8 cellular contexts compared by ENCODE assay signal in genomic region chr19:14689598-14690503, GRCh38.
DNase-seq lines count a peak whose midpoint lies in the region; TF ChIP-seq lines count a peak whose summit lies in the region.

ZNF333 (plus strand) TSS chr19:14690048; CDS start chr19:14693492, 3,444 bp downstream.

- H3K9me3 ChIP-seq in SK-N-MC (ENCODE audit: low read depth, low read length): no peaks in the 10 kb centered on the region

- TF ChIP-seq CTCF in HFF-Myc (IDR thresholded peaks at IDR 0.05; ENCODE audit: low read depth, low read length, missing control alignments): no peak

- H3K36me3 ChIP-seq in SK-N-MC (ENCODE audit: insufficient read depth, low read length): peaks cover 1% of the 10 kb centered on the region; the same call in 1 of the 2 replicates

- peak; percentile 67 for DNase-seq in GM04504 (ENCODE audit: low read depth)
- peak; percentile 49 for DNase-seq in HFF-Myc (ENCODE audit: extremely low read depth, low read depth)
- DNase-seq in NAMALWA (ENCODE audit: low spot score): peak; percentile 93
- DNase-seq in SK-N-MC (ENCODE audit: low read depth, low spot score): peak; percentile 73
- DNase-seq in activated naive CD4-positive, alpha-beta T cell treated with anti-CD3 and anti-CD28 coated beads, Interleukin-2, amount 50 U/mL, for 16 hours: peak; percentile 99
- DNase-seq in globus pallidus (ENCODE audit: low spot score): peak; percentile 92
- DNase-seq in nucleus accumbens (lab: John Stamatoyannopoulos, UW): peak; percentile 47 to 98 (median 92)
- peak; percentile 82 for DNase-seq in superior temporal gyrus (ENCODE audit: extremely low spot score)

- H3K27ac ChIP-seq in SK-N-MC: peak within 1 kb of the TSS; percentile 99

- peak within 1 kb of the TSS; percentile 62 for H3K4me3 ChIP-seq in HFF-Myc (replicated peaks; ENCODE audit: low read depth, low read length)
- H3K4me3 ChIP-seq in SK-N-MC: peak within 1 kb of the TSS; percentile 98

- peak within 1 kb of the TSS; percentile 94 for H3K9ac ChIP-seq in SK-N-MC (ENCODE audit: insufficient read length)

Comparison
In these comparisons a context has a peak if more than half of its experiments do, and no peak if none do; other contexts are left out.
1. Peak in every context shown above with its lines: DNase-seq, H3K4me3 ChIP-seq and H3K27ac ChIP-seq.
2. DNase-seq: peak in every context shown above with its lines; median percentile 99 in activated naive CD4-positive, alpha-beta T cell treated with anti-CD3 and anti-CD28 coated beads, Interleukin-2, amount 50 U/mL, for 16 hours; 93 in NAMALWA; 92 in globus pallidus; 92 in nucleus accumbens; 82 in superior temporal gyrus; 73 in SK-N-MC; 67 in GM04504; 49 in HFF-Myc.